Comparison of ENCODE assay signal across 10 cellular contexts in genomic region chr10:119166564-119166963, GRCh38. TPM values are rescaled to one million over a fixed set of nuclear protein-coding genes. Genes with fewer than 3 reads are reported as not detected.
DNase-seq lines count a peak whose midpoint lies in the region; ATAC-seq and TF ChIP-seq lines count a peak whose summit lies in the region.
"Had no signal": no experiment of that assay in that cellular context is flagged by ENCODE, and none has a peak within 500 bp of the region (broad histone marks: within the 10 kb centered on the region; RNA-seq: fewer than 3 reads in every experiment).

No MANE protein-coding gene starts in this region.

- H3K4me3 Mint-ChIP-seq in activated CD4-positive, alpha-beta memory T cell treated with anti-CD3 and anti-CD28 coated beads, Interleukin-2, amount 10 ng/mL, durations not matched to agents 7 days and 5 days = peak overlapping the region; percentile 88

- CTCF ChIA-PET in activated CD4-positive, alpha-beta memory T cell treated with anti-CD3 and anti-CD28 coated beads, Interleukin-2, amount 10 ng/mL, durations not matched to agents 7 days and 5 days (lab: Charles Lee) = no interaction called here

- peak overlapping the region; percentile 90 for H3K27ac ChIP-seq in left ventricle myocardium inferior (replicated peaks)
- H3K27ac ChIP-seq in lower lobe of right lung = peak overlapping the region; percentile 91
- H3K27ac ChIP-seq in upper lobe of left lung = peak overlapping the region; percentile 85 to 91 (median 88)

- intact Hi-C loops in left ventricle myocardium inferior (cut with micrococcal nuclease) = no loop called here
- intact Hi-C loops in left ventricle myocardium superior (cut with micrococcal nuclease) = loop anchor here (10.0 kb wide), 1 partner anchor 92 kb away; no protein-coding TSS in a partner anchor
- intact Hi-C loops in lower lobe of right lung (cut with DNase I) = no loop called here

- H3K9me3 ChIP-seq in left ventricle myocardium inferior (replicated peaks) (no peaks in the 10 kb centered on the region), lower lobe of right lung (no peaks in the 10 kb centered on the region), upper lobe of left lung (no peaks in the 10 kb centered on the region)
- H3K9me3 ChIP-seq: SK-N-SH had no signal

- no peak overlapping the region for H3K4me3 ChIP-seq in left ventricle myocardium inferior
- peak overlapping the region; percentile 88 for H3K4me3 ChIP-seq in lower lobe of right lung
- no peak overlapping the region for H3K4me3 ChIP-seq in upper lobe of left lung

- H3K36me3 Mint-ChIP-seq in activated CD4-positive, alpha-beta memory T cell treated with anti-CD3 and anti-CD28 coated beads, Interleukin-2, amount 10 ng/mL, durations not matched to agents 7 days and 5 days (ENCODE audit: low read depth) = peaks cover 37% of the 10 kb centered on the region

- H3K36me3 ChIP-seq in left ventricle myocardium inferior (peaks cover 42% of the 10 kb centered on the region), lower lobe of right lung (peaks cover 38% of the 10 kb centered on the region), upper lobe of left lung (peaks cover 11 to 42% (median 27%) of the 10 kb centered on the region in 4 donors)

- peak overlapping the region; percentile 90 for H3K27ac Mint-ChIP-seq in activated CD4-positive, alpha-beta memory T cell treated with anti-CD3 and anti-CD28 coated beads, Interleukin-2, amount 10 ng/mL, durations not matched to agents 7 days and 5 days

- no peak for TF ChIP-seq EP300 in upper lobe of left lung (IDR thresholded peaks at IDR 0.05)

- TF ChIP-seq CTCF in left ventricle myocardium inferior (IDR thresholded peaks at IDR 0.05; ENCODE audit: borderline replicate concordance) (no peak), lower lobe of right lung (IDR thresholded peaks at IDR 0.05) (no peak), upper lobe of left lung (IDR thresholded peaks at IDR 0.05) (no peak)

- no peak for DNase-seq in left ventricle myocardium inferior
- DNase-seq in left ventricle myocardium superior = no peak
- DNase-seq in activated CD4-positive, alpha-beta memory T cell treated with anti-CD3 and anti-CD28 coated beads, Interleukin-2, amount 10 ng/mL, durations not matched to agents 7 days and 5 days = no peak
- no peak for DNase-seq in lower lobe of right lung
- DNase-seq in upper lobe of left lung = no peak
- no peak for DNase-seq in NCI-H526 (lab: John Stamatoyannopoulos, UW)
- DNase-seq: SK-N-SH had no signal

- POLR2A ChIA-PET in activated CD4-positive, alpha-beta memory T cell treated with anti-CD3 and anti-CD28 coated beads, Interleukin-2, amount 10 ng/mL, durations not matched to agents 7 days and 5 days (lab: Charles Lee) = interaction anchor here (1.8 to 2.4 kb wide), 3 partner anchors 10 to 40 kb away, joined by 8 to 15 read pairs (median 14); partner anchors contain the start of gene GRK5

- H3K27me3 Mint-ChIP-seq in activated CD4-positive, alpha-beta memory T cell treated with anti-CD3 and anti-CD28 coated beads, Interleukin-2, amount 10 ng/mL, durations not matched to agents 7 days and 5 days = no peaks in the 10 kb centered on the region

- no peak for TF ChIP-seq POLR2A in upper lobe of left lung (IDR thresholded peaks at IDR 0.05)

- H3K27me3 ChIP-seq in left ventricle myocardium inferior (ENCODE audit: low read depth) (no peaks in the 10 kb centered on the region), lower lobe of right lung (ENCODE audit: low read depth) (no peaks in the 10 kb centered on the region), upper lobe of left lung (no peaks in the 10 kb centered on the region)
- H3K27me3 ChIP-seq: cardiac muscle cell had no signal

- no peaks in the 10 kb centered on the region for H3K9me3 Mint-ChIP-seq in activated CD4-positive, alpha-beta memory T cell treated with anti-CD3 and anti-CD28 coated beads, Interleukin-2, amount 10 ng/mL, durations not matched to agents 7 days and 5 days

- ATAC-seq in left ventricle myocardium superior (no peak), lower lobe of right lung (no peak), upper lobe of left lung (ENCODE audit: low FRiP score in 2 of 2) (no peak), HG03025 (IDR thresholded peaks at IDR 0.05; ENCODE audit: low FRiP score, unreplicated experiment) (no peak), GM19328 (IDR thresholded peaks at IDR 0.05; ENCODE audit: unreplicated experiment) (no peak)

- peaks cover 44% of the 10 kb centered on the region for H3K4me1 Mint-ChIP-seq in activated CD4-positive, alpha-beta memory T cell treated with anti-CD3 and anti-CD28 coated beads, Interleukin-2, amount 10 ng/mL, durations not matched to agents 7 days and 5 days

- 56 to 57% methylated on average over 8 of the region's 8 CpGs for WGBS in upper lobe of left lung, 2 donors

- H3K4me1 ChIP-seq in left ventricle myocardium inferior (peaks cover 36% of the 10 kb centered on the region), lower lobe of right lung (peaks cover 23% of the 10 kb centered on the region), upper lobe of left lung (peaks cover 11 to 18% (median 14%) of the 10 kb centered on the region in 4 donors)

RNA-seq across cellular contexts. Expression of gene SFXN4, which starts 1.1 kb away (rescaled TPM):
- total RNA-seq in left ventricle myocardium inferior (52.7 TPM), left ventricle myocardium superior (43.0 TPM), lower lobe of right lung (14.6 TPM), upper lobe of left lung (10 to 100 TPM in 5 of 6 donors, 1 to 10 TPM in 1; 4.4 to 47.1 (median 19.0) TPM)
- total RNA-seq in activated CD4-positive, alpha-beta memory T cell treated with anti-CD3 and anti-CD28 coated beads, Interleukin-2, amount 10 ng/mL, durations not matched to agents 7 days and 5 days = 10 to 100 TPM; 19.6 to 22.6 TPM

RNA-seq across cellular contexts. Expression of gene PRDX3, which starts 12.0 kb away (rescaled TPM):
- total RNA-seq in left ventricle myocardium inferior (301 TPM), left ventricle myocardium superior (288 TPM), lower lobe of right lung (82.0 TPM), upper lobe of left lung (100 to 1,000 TPM in 1 of 6 donors, 10 to 100 TPM in 5; 29.9 to 104 (median 85.1) TPM)
- total RNA-seq in activated CD4-positive, alpha-beta memory T cell treated with anti-CD3 and anti-CD28 coated beads, Interleukin-2, amount 10 ng/mL, durations not matched to agents 7 days and 5 days = 100 to 1,000 TPM; 115 to 117 TPM

RNA-seq across cellular contexts. Expression of gene GRK5, which starts 40.8 kb away (rescaled TPM):
- 52.8 TPM for total RNA-seq in left ventricle myocardium inferior
- 43.4 TPM for total RNA-seq in left ventricle myocardium superior
- total RNA-seq in activated CD4-positive, alpha-beta memory T cell treated with anti-CD3 and anti-CD28 coated beads, Interleukin-2, amount 10 ng/mL, durations not matched to agents 7 days and 5 days = 10 to 100 TPM; 29.8 to 30.6 TPM
- 68.7 TPM for total RNA-seq in lower lobe of right lung
- 10 to 100 TPM; 38.6 to 80.9 (median 61.1) TPM for total RNA-seq in upper lobe of left lung
